1 cellular context compared by ENCODE assay signal in genomic region chr10:12448340-12448728, GRCh38.
TF ChIP-seq lines count a peak whose summit lies in the region.

No MANE protein-coding gene starts in this region.

TF ChIP-seq in HCT116, 20 proteins besides CTCF, POLR2A, EP300 and RAD21 (continued from another document):
- TF ChIP-seq ZBTB33 (IDR thresholded peaks at IDR 0.05; ENCODE audit: extremely low read depth, insufficient replicate concordance, low read length) (no peak), ELF1 (IDR thresholded peaks at IDR 0.05; ENCODE audit: borderline replicate concordance, low read depth) (no peak), ZNF274 (IDR thresholded peaks at IDR 0.05; ENCODE audit: low read depth, low read length) (no peak), FOSL1 (IDR thresholded peaks at IDR 0.05; ENCODE audit: low read depth) (no peak), CBX3 (IDR thresholded peaks at IDR 0.05; ENCODE audit: low read depth) (no peak), YY1 (IDR thresholded peaks at IDR 0.05; ENCODE audit: extremely low read depth, insufficient replicate concordance, low read depth, low read length) (no peak), EGR1 (IDR thresholded peaks at IDR 0.05; ENCODE audit: low read depth) (no peak), SRF (IDR thresholded peaks at IDR 0.05; ENCODE audit: low read depth) (no peak), CEBPB (IDR thresholded peaks at IDR 0.05; ENCODE audit: low read depth) (no peak)
- TF ChIP-seq, protein P1, sequence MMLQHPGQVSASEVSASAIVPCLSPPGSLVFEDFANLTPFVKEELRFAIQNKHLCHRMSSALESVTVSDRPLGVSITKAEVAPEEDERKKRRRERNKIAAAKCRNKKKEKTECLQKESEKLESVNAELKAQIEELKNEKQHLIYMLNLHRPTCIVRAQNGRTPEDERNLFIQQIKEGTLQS (IDR thresholded peaks at IDR 0.05): no peak
- TF ChIP-seq, protein P2, sequence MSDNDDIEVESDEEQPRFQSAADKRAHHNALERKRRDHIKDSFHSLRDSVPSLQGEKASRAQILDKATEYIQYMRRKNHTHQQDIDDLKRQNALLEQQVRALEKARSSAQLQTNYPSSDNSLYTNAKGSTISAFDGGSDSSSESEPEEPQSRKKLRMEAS (IDR thresholded peaks at IDR 0.05): no peak
TF ChIP-seq in HCT116: peak in this region for 0.
